9 cellular contexts compared by ENCODE assay signal in the genomic region with DNA sequence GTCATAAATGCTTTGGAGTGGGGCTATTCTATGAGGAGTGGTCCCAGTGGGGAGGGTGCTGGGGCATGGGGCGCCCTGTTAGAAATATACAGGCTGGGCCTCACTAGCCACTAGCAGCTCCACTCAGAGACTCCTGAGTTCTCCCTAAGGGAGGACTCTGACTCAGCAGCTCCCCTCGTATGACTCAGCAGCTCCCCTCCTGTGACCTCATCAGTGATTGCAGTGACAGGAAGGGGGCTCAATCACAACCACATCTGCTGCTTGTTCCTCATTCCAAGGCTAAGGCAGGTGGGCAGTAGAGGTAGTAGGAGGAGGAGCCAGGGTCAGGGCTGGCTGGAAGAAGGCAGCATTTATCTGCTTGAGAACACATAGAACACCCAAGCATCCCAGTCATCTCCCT. TPM values are rescaled to one million over a fixed set of nuclear protein-coding genes. Genes with fewer than 3 reads are reported as not detected.
DNase-seq lines count a peak whose midpoint lies in the region; ATAC-seq and TF ChIP-seq lines count a peak whose summit lies in the region.
"Had no signal": no experiment of that assay in that cellular context is flagged by ENCODE, and none has a peak within 500 bp of the region (broad histone marks: within the 10 kb centered on the region; RNA-seq: fewer than 3 reads in every experiment).

No MANE protein-coding gene starts in this region.

- intact Hi-C loops in left lung (cut with DNase I) (no loop called here), dorsolateral prefrontal cortex (cut with DNase I) (no loop called here)

- H3K4me3 ChIP-seq in left lung (no peak overlapping the region), dorsolateral prefrontal cortex (no peak overlapping the region)

- H3K36me3 ChIP-seq in left lung: peaks cover 5 to 98% of the 10 kb centered on the region in 2 donors

- H3K27me3 ChIP-seq in left lung (no peaks in the 10 kb centered on the region), dorsolateral prefrontal cortex (no peaks in the 10 kb centered on the region)

- H3K27me3 Mint-ChIP-seq in activated T-cell treated with anti-CD3 and anti-CD28 coated beads, Interleukin-2, amount 50 U/mL, for 4 hours (ENCODE audit: low read depth): no peaks in the 10 kb centered on the region
- H3K27me3 Mint-ChIP-seq: brain had no signal

- no peaks in the 10 kb centered on the region for H3K9me3 Mint-ChIP-seq in activated T-cell treated with anti-CD3 and anti-CD28 coated beads, Interleukin-2, amount 50 U/mL, for 4 hours

- no peak overlapping the region for H3K4me3 Mint-ChIP-seq in activated T-cell treated with anti-CD3 and anti-CD28 coated beads, Interleukin-2, amount 50 U/mL, for 4 hours
- H3K4me3 Mint-ChIP-seq: brain had no signal

- H3K4me1 Mint-ChIP-seq in activated T-cell treated with anti-CD3 and anti-CD28 coated beads, Interleukin-2, amount 50 U/mL, for 4 hours (ENCODE audit: low read depth): peaks cover 10% of the 10 kb centered on the region
- H3K4me1 Mint-ChIP-seq: brain had no signal

- no peak for TF ChIP-seq CTCF in left lung (IDR thresholded peaks at IDR 0.05)
- no peak for TF ChIP-seq CTCF in dorsolateral prefrontal cortex (IDR thresholded peaks at IDR 0.05 in 54 of 56, conservative IDR thresholded peaks at IDR 0.05 in 2 of 56; ENCODE audit: low read depth in 1 of 56, partially characterized antibody in 56 of 56)

- in situ Hi-C loops in ACHN (cut with HindIII; ENCODE audit: low pct_ligation_motif_present, low pct_unique_long_range_greater_than_20kb, low sequenced_read_pairs): no loop called here

- H3K27ac ChIP-seq in left lung (peak overlapping the region in 1 of 2 donors; percentile 51), dorsolateral prefrontal cortex (peak overlapping the region in 2 of 59 donors; percentile 4 to 55)

- H3K36me3 Mint-ChIP-seq in activated T-cell treated with anti-CD3 and anti-CD28 coated beads, Interleukin-2, amount 50 U/mL, for 4 hours (ENCODE audit: insufficient read depth): peaks cover 53% of the 10 kb centered on the region

- ATAC-seq in GM19351 (IDR thresholded peaks at IDR 0.05; ENCODE audit: unreplicated experiment): peak; percentile 81
- ATAC-seq in activated T-cell treated with anti-CD3 and anti-CD28 coated beads, Interleukin-2, amount 50 U/mL, for 4 hours: peak; percentile 77 to 80
- peak; percentile 71 for ATAC-seq in left lung

- DNase-seq in ACHN (peak; percentile 72), LHCN-M2 (ENCODE audit: low read depth) (peak; percentile 75), left lung (no peak), dorsolateral prefrontal cortex (no peak), NCI-H2196 (lab: John Stamatoyannopoulos, UW; ENCODE audit: unreplicated experiment) (no peak), NCI-H748 (lab: John Stamatoyannopoulos, UW; ENCODE audit: unreplicated experiment) (no peak)
- DNase-seq in activated T-cell treated with anti-CD3 and anti-CD28 coated beads, Interleukin-2, amount 50 U/mL, for 4 hours: peak; percentile 32

- no peaks in the 10 kb centered on the region for H3K9me3 ChIP-seq in left lung

- peaks cover 3 to 36% of the 10 kb centered on the region in 2 donors for H3K4me1 ChIP-seq in left lung

RNA-seq across cellular contexts. Expression of gene RASSF2, which starts 28.0 kb away (rescaled TPM):
- total RNA-seq in LHCN-M2 (2014; rRNA removed) (0.06 TPM in 2 replicates), left lung (10 to 100 TPM; 38.7 to 71.5 TPM), dorsolateral prefrontal cortex (100 to 1,000 TPM in 24 of 120 experiments, 10 to 100 TPM in 96; 26.5 to 257 (median 71.3) TPM)
- 0.09 TPM for polyA plus RNA-seq in LHCN-M2 (2012)
- 10 to 100 TPM; 17.1 to 19.8 (median 18.4) TPM for total RNA-seq in activated T-cell treated with anti-CD3 and anti-CD28 coated beads, Interleukin-2, amount 50 U/mL, for 4 hours

Comparison
In these comparisons a context has a peak if more than half of its experiments do, and no peak if none do; other contexts are left out.
1. DNase-seq: peak in ACHN (single experiment), LHCN-M2 (single experiment) and activated T-cell treated with anti-CD3 and anti-CD28 coated beads, Interleukin-2, amount 50 U/mL, for 4 hours (single experiment); none in left lung (0 of 2), dorsolateral prefrontal cortex (0 of 10), NCI-H2196 (single experiment) and NCI-H748 (single experiment).
2. RNA of gene RASSF2, which starts 28.0 kb away (total RNA-seq): 38.7 to 71.5 TPM in left lung, 26.5 to 257 TPM in dorsolateral prefrontal cortex and 17.1 to 19.8 TPM in activated T-cell treated with anti-CD3 and anti-CD28 coated beads, Interleukin-2, amount 50 U/mL, for 4 hours; 0.06 TPM in LHCN-M2; every median in the first group is over 10 times any median in the second.
3. Peak in every context shown above with its lines, with median percentiles within 50 percentile points of each other: ATAC-seq.